12 cellular contexts compared by ENCODE assay signal in genomic region chr1:87450615-87451209, GRCh38.
DNase-seq lines count a peak whose midpoint lies in the region; ATAC-seq, FAIRE-seq and TF ChIP-seq lines count a peak whose summit lies in the region.
"Had no signal": no experiment of that assay in that cellular context is flagged by ENCODE, and none has a peak within 500 bp of the region (broad histone marks: within the 10 kb centered on the region; RNA-seq: fewer than 3 reads in every experiment).

No MANE protein-coding gene starts in this region.

- no peaks in the 10 kb centered on the region for H3K79me1 ChIP-seq in H1 (ENCODE audit: low read depth, low read length)

- H2BK120ac ChIP-seq in H1 (replicated peaks; ENCODE audit: low read depth, low read length) = no peak overlapping the region

- H3K23me2 ChIP-seq in H1 (ENCODE audit: low read depth, low read length) = no peaks in the 10 kb centered on the region

- no peak overlapping the region for H2AK5ac ChIP-seq in H1 (ENCODE audit: low read depth, low read length)

- intact Hi-C loops in spleen (cut with DNase I; ENCODE audit: low total_unique reads) = no loop called here

- H3K27me3 ChIP-seq in BLaER1 (no peaks in the 10 kb centered on the region), H1 (replicated peaks in 1 of 4; ENCODE audit: control insufficient read depth in 3 of 4, extremely low read depth in 1 of 4, insufficient read depth in 3 of 4, low read length in 3 of 4) (no peaks in the 10 kb centered on the region), spleen (replicated peaks in 1 of 7) (no peaks in the 10 kb centered on the region)
- H3K27me3 ChIP-seq: tibial artery had no signal

- peak overlapping the region; percentile 65 for H3K4me2 ChIP-seq in BLaER1
- no peak overlapping the region for H3K4me2 ChIP-seq in H1 (ENCODE audit: insufficient read depth in 1 of 2, low read depth in 2 of 2, low read length in 2 of 2)

- no peak for ATAC-seq in HG03520 (IDR thresholded peaks at IDR 0.05; ENCODE audit: unreplicated experiment)

- H3K79me2 ChIP-seq in H1 (ENCODE audit: control insufficient read depth in 1 of 2, insufficient read depth in 2 of 2, low read length in 2 of 2) = no peaks in the 10 kb centered on the region

- FAIRE-seq in GM12892 (lab: Jason Lieb, UNC) = peak; percentile 69
- FAIRE-seq in H1 (lab: Jason Lieb, UNC) = no peak
- FAIRE-seq: endothelial cell of umbilical vein had no signal

- H2BK20ac ChIP-seq in H1 (ENCODE audit: low read length) = no peak overlapping the region

- no peak overlapping the region for H2BK12ac ChIP-seq in H1 (ENCODE audit: low read depth, low read length)

- H3K27ac ChIP-seq in BLaER1 (no peak overlapping the region), H1 (ENCODE audit: low read depth, low read length) (no peak overlapping the region), spleen (peak overlapping the region in 2 of 8 donors; percentile 63 to 74)
- H3K27ac ChIP-seq: tibial artery had no signal

- peak; percentile 28 to 40 (median 40); a peak in 3 of 4 replicates for TF ChIP-seq CTCF in H1 (IDR thresholded peaks at IDR 0.05; ENCODE audit: control extremely low read depth in 1 of 3, insufficient read depth in 1 of 3, low read depth in 1 of 3, low read length in 3 of 3)
- TF ChIP-seq CTCF in spleen (IDR thresholded peaks at IDR 0.05 in 8 of 11, conservative IDR thresholded peaks at IDR 0.05 in 3 of 11) = no peak

- peak; percentile 67 to 74 for TF ChIP-seq RAD21 in H1 (IDR thresholded peaks at IDR 0.05 in 1 of 2, conservative IDR thresholded peaks at IDR 0.05 in 1 of 2; ENCODE audit: low read depth in 2 of 2, low read length in 2 of 2)

- TF ChIP-seq POLR2A in GM12892 (IDR thresholded peaks at IDR 0.05; ENCODE audit: low read depth, low read length) (no peak), H1 (IDR thresholded peaks at IDR 0.05; ENCODE audit: control extremely low read depth in 1 of 2, low read depth in 2 of 2, low read length in 2 of 2) (no peak), spleen (IDR thresholded peaks at IDR 0.05) (no peak)

- peaks cover 12% of the 10 kb centered on the region for H3K9me3 ChIP-seq in BLaER1
- peaks cover 5 to 8% of the 10 kb centered on the region in 2 experiments; a peak in 3 of 4 replicates for H3K9me3 ChIP-seq in H1 (ENCODE audit: insufficient read depth in 2 of 2, low read depth in 1 of 2, low read length in 1 of 2)
- peaks cover 0 to under 1% (median 0%) of the 10 kb centered on the region in 8 donors for H3K9me3 ChIP-seq in spleen
- H3K9me3 ChIP-seq: tibial artery had no signal

- POLR2A ChIA-PET in H1 (lab: Charles Lee; ENCODE audit: partially characterized antibody) = interaction anchor here (1.5 kb wide), 1 partner anchor 121 kb away, joined by 4 read pairs; no protein-coding TSS in a partner anchor

- H2AFZ ChIP-seq in H1 (ENCODE audit: low read length) = 0 out of 2 replicates have a peak overlapping the region, but pooled peaks have one; percentile 71

- H3K14ac ChIP-seq in H1 (ENCODE audit: insufficient read length) = no peak overlapping the region

- H3K4me3 ChIP-seq in BLaER1 (no peak overlapping the region), H1 (ENCODE audit: extremely low read depth in 1 of 4, insufficient read depth in 2 of 4, low read depth in 3 of 4, low read length in 4 of 4) (no peak overlapping the region), spleen (no peak overlapping the region)
- H3K4me3 ChIP-seq: tibial artery had no signal

- H3K4ac ChIP-seq in H1 (replicated peaks; ENCODE audit: insufficient read length, low read depth, low read length) = no peak overlapping the region

- H3K56ac ChIP-seq in H1 (replicated peaks; ENCODE audit: insufficient read length, low read depth, low read length) = no peak overlapping the region

- H2BK15ac ChIP-seq in H1 (ENCODE audit: low read length) = no peak overlapping the region

- H4K8ac ChIP-seq in H1 (ENCODE audit: extremely low read depth, insufficient read depth, low read length) = no peak overlapping the region

- CTCF ChIA-PET in H1 (lab: Charles Lee; ENCODE audit: partially characterized antibody) = interaction anchor here (0.7 to 1.7 kb wide), 9 partner anchors 9 to 508 kb away, joined by 3 to 8 read pairs (median 3); no protein-coding TSS in a partner anchor

- no peak overlapping the region for H3K23ac ChIP-seq in H1 (ENCODE audit: insufficient read length)

- H3K9ac ChIP-seq in BLaER1 (no peak overlapping the region), H1 (replicated peaks in 1 of 4; ENCODE audit: extremely low read depth in 1 of 4, low read depth in 3 of 4, low read length in 3 of 4) (no peak overlapping the region)

- no peak overlapping the region for H3K18ac ChIP-seq in H1 (ENCODE audit: extremely low read depth, low read length)

- DNase-seq in GM12892 (ENCODE audit: insufficient read length) (no peak), RPMI7951 (ENCODE audit: low read depth) (peak; percentile 27), H1 (ENCODE audit: low read depth in 1 of 2, low spot score in 2 of 2) (no peak), DMS53 (lab: John Stamatoyannopoulos, UW) (no peak), spleen (no peak), hippocampal formation (lab: John Stamatoyannopoulos, UW) (no peak)
- DNase-seq: activated naive CD8-positive, alpha-beta T cell treated with anti-CD3 and anti-CD28 coated beads, Interleukin-2, amount 50 U/mL, for 24 hours; mammary epithelial cell; tibial artery had no signal

- H3K36me3 ChIP-seq in BLaER1 = no peaks in the 10 kb centered on the region
- H3K36me3 ChIP-seq in H1 (ENCODE audit: control insufficient read depth in 2 of 4, insufficient read depth in 4 of 4, low read length in 3 of 4) = peaks cover 0 to 3% (median 0%) of the 10 kb centered on the region in 4 experiments; a peak in 1 of 8 replicates
- H3K36me3 ChIP-seq in spleen = no peaks in the 10 kb centered on the region
- H3K36me3 ChIP-seq: tibial artery had no signal

- WGBS in H1 (ENCODE audit: extremely low coverage in 1 of 2, insufficient coverage in 1 of 2, insufficient read length in 1 of 2, insufficient replicate concordance in 2 of 2, low coverage in 1 of 2, low lambda C conversion rate in 2 of 2, missing lambda C conversion rate in 1 of 2), 2 experiments = 89% methylated on average over 8 of the region's 8 CpGs; no CpG with 5 or more reads in 1 of the 2 experiments
- 69 to 86% (median 83%) methylated on average over 8 of the region's 8 CpGs for WGBS in spleen, 5 donors

- H3K4me1 ChIP-seq in BLaER1 (peaks cover 49% of the 10 kb centered on the region), H1 (replicated peaks in 1 of 4; ENCODE audit: control insufficient read depth in 3 of 4, insufficient read depth in 4 of 4, low read length in 3 of 4) (0 out of 7 replicates have a peak, but pooled peaks cover 0 to 2% (median 0%) of the 10 kb centered on the region in 4 experiments), spleen (peaks cover 0 to 21% (median 0%) of the 10 kb centered on the region in 6 donors)

- H2BK5ac ChIP-seq in H1 (ENCODE audit: low read depth, low read length) = no peak overlapping the region

- no peak overlapping the region for H4K5ac ChIP-seq in H1 (ENCODE audit: insufficient read length, low read depth, low read length)

- TF ChIP-seq EP300 in H1 (IDR thresholded peaks at IDR 0.05; ENCODE audit: borderline replicate concordance in 1 of 2, low read depth in 2 of 2, low read length in 2 of 2) = no peak

- H4K91ac ChIP-seq in H1 (replicated peaks; ENCODE audit: insufficient read length, low read length) = no peak overlapping the region

- no peaks in the 10 kb centered on the region for H4K20me1 ChIP-seq in BLaER1
- H4K20me1 ChIP-seq in H1 (replicated peaks in 1 of 2; ENCODE audit: control insufficient read depth in 1 of 2, insufficient read depth in 2 of 2, low read length in 2 of 2) = no peaks in the 10 kb centered on the region

TF ChIP-seq in H1, 55 proteins besides CTCF, POLR2A, EP300 and RAD21:
- TF ChIP-seq GABPA (IDR thresholded peaks at IDR 0.05; ENCODE audit: borderline replicate concordance, insufficient read depth, low read length) = no peak
TF ChIP-seq in H1: peak in this region for 0.

Comparison
In these comparisons a context has a peak if more than half of its experiments do, and no peak if none do; other contexts are left out.
1. CTCF ChIP-seq: peak in H1 (3 of 3); none in spleen (0 of 11).